1 cellular context compared by ENCODE assay signal in genomic region chr4:103201254-103201653, GRCh38.
A peak's percentile ranks its signal among the peaks of the same experiment; 100 is the strongest.
TF ChIP-seq lines count a peak whose summit lies in the region.

No MANE protein-coding gene starts in this region.

TF ChIP-seq in IMR-90, 13 proteins besides CTCF, POLR2A, EP300 and RAD21:
- TF ChIP-seq MAFK (IDR thresholded peaks at IDR 0.05; ENCODE audit: low read depth, low read length), result peak; percentile 98
- no peak for TF ChIP-seq BHLHE40 (IDR thresholded peaks at IDR 0.05; ENCODE audit: low read depth, low read length)
